In the genomic region with DNA sequence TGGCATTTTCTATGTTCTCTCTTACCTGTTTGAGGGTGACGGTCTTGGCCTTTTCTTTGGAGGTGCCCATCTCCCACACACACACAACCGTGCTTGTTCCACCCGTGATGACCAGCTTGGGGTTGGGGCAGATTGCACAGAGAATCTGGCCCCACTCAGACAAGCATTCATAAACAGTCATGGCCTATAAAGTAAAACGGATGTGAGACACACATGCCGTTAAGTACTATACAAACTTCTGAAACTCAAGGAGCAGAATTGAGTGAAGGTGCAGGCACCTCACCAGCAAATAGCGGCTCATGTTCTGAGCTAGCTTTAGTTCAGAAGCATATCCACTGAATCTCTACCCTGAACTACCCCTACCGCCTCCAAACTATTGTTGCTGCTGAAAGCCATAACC, we compare ENCODE assay signal across 1 cellular context.
TF ChIP-seq lines count a peak whose summit lies in the region.

No MANE protein-coding gene starts in this region.

TF ChIP-seq in SK-N-SH treated with all-trans-retinoic acid at 6 μM for 48 hours, 23 proteins besides CTCF, POLR2A, EP300 and RAD21 (continued from another document):
- TF ChIP-seq CSRNP3 (CRISPR knock-in tag; IDR thresholded peaks at IDR 0.05) (no peak), PATZ1 (CRISPR knock-in tag; IDR thresholded peaks at IDR 0.05; ENCODE audit: borderline replicate concordance) (no peak), TOX (CRISPR knock-in tag; IDR thresholded peaks at IDR 0.05; ENCODE audit: borderline replicate concordance) (no peak), TCF4 (CRISPR knock-in tag; IDR thresholded peaks at IDR 0.05; ENCODE audit: borderline replicate concordance) (no peak)
